ENCODE assay signal across 23 cellular contexts in genomic region chr18:28032177-28032576, GRCh38.
"Had no signal": no experiment of that assay in that cellular context is flagged by ENCODE, and none has a peak within 500 bp of the region (broad histone marks: within the 10 kb centered on the region; RNA-seq: fewer than 3 reads in every experiment).

No MANE protein-coding gene starts in this region.

- H3K4me3 ChIP-seq: cardiac muscle cell, esophagus muscularis mucosa, gastroesophageal sphincter, heart left ventricle, lower lobe of right lung, right lobe of liver, transverse colon had no signal

- H3K36me3 ChIP-seq: cardiac muscle cell, esophagus muscularis mucosa, gastroesophageal sphincter, heart left ventricle, lower lobe of right lung, right lobe of liver, transverse colon, WERI-Rb-1 had no signal

- ATAC-seq: activated T-cell treated with anti-CD3 and anti-CD28 coated beads, Interleukin-2, amount 50 U/mL, for 72 hours; gastroesophageal sphincter; heart left ventricle; lower lobe of right lung; right lobe of liver; stimulated activated naive B cell treated with anti-CD40 and anti-IgM and Interleukin-4, amounts not matched to agents 10 μg/mL and 1 μg/mL and 100 μg/mL, for 72 hours had no signal

- H3K9me3 ChIP-seq: esophagus muscularis mucosa, gastroesophageal sphincter, heart left ventricle, lower lobe of right lung, right lobe of liver, transverse colon had no signal

- H3K4me3 Mint-ChIP-seq: activated naive CD4-positive, alpha-beta T cell treated with anti-CD3 and anti-CD28 coated beads, Interleukin-2, amount 10 ng/mL, durations not matched to agents 7 days and 5 days; activated T-cell treated with anti-CD3 and anti-CD28 coated beads, Interleukin-2, amount 50 U/mL, for 72 hours; dendritic cell treated with granulocyte-macrophage colony-stimulating factor and Interleukin-4, amounts not matched to agents 40 ng/mL and 50 ng/mL, for 4 days; naive B cell; stimulated activated naive B cell treated with anti-CD40 and anti-IgM and Interleukin-4, amounts not matched to agents 10 μg/mL and 1 μg/mL and 100 μg/mL, for 72 hours had no signal

- H3K27me3 ChIP-seq: cardiac muscle cell, esophagus muscularis mucosa, gastroesophageal sphincter, heart left ventricle, right lobe of liver, transverse colon had no signal

- H3K27ac ChIP-seq: cardiac muscle cell, esophagus muscularis mucosa, gastroesophageal sphincter, heart left ventricle, lower lobe of right lung, right lobe of liver, transverse colon, WERI-Rb-1 had no signal

- H3K4me1 ChIP-seq: gastroesophageal sphincter, lower lobe of right lung, transverse colon had no signal

- DNase-seq: activated CD4-positive, alpha-beta T cell treated with anti-CD3 and anti-CD28 coated beads for 1 hour; activated CD8-positive, alpha-beta memory T cell treated with anti-CD3 and anti-CD28 coated beads, Interleukin-2, amount 50 U/mL, for 48 hours; activated effector memory CD4-positive, alpha-beta T cell treated with anti-CD3 and anti-CD28 coated beads, Interleukin-2, amount 50 U/mL, for 16 hours; activated naive CD4-positive, alpha-beta T cell treated with anti-CD3 and anti-CD28 coated beads, Interleukin-2, amount 10 ng/mL, durations not matched to agents 7 days and 5 days; activated T-cell treated with anti-CD3 and anti-CD28 coated beads, Interleukin-2, amount 50 U/mL, for 72 hours; amygdala; effector CD8-positive, alpha-beta T cell; heart left ventricle; lower lobe of right lung; naive B cell; occipital lobe; right lobe of liver; small intestine; stimulated activated CD4-positive, alpha-beta T cell treated with anti-CD3 and anti-CD28 coated beads, Interleukin-15, amount 100 ng/mL, for 24 hours; stimulated activated CD4-positive, alpha-beta T cell treated with anti-CD3 and anti-CD28 coated beads, Interleukin-2, amount 100 ng/mL, for 48 hours; stimulated activated CD8-positive, alpha-beta memory T cell treated with anti-CD3 and anti-CD28 coated beads, Interleukin-4, amount 100 ng/mL, for 48 hours; stimulated activated naive B cell treated with anti-CD40 and anti-IgM and Interleukin-4, amounts not matched to agents 10 μg/mL and 1 μg/mL and 100 μg/mL, for 72 hours; transverse colon; WERI-Rb-1 had no signal

- H3K36me3 Mint-ChIP-seq: activated naive CD4-positive, alpha-beta T cell treated with anti-CD3 and anti-CD28 coated beads, Interleukin-2, amount 10 ng/mL, durations not matched to agents 7 days and 5 days; naive B cell; stimulated activated naive B cell treated with anti-CD40 and anti-IgM and Interleukin-4, amounts not matched to agents 10 μg/mL and 1 μg/mL and 100 μg/mL, for 72 hours had no signal

- H3K4me1 Mint-ChIP-seq: activated naive CD4-positive, alpha-beta T cell treated with anti-CD3 and anti-CD28 coated beads, Interleukin-2, amount 10 ng/mL, durations not matched to agents 7 days and 5 days; naive B cell; stimulated activated naive B cell treated with anti-CD40 and anti-IgM and Interleukin-4, amounts not matched to agents 10 μg/mL and 1 μg/mL and 100 μg/mL, for 72 hours had no signal

- H3K27me3 Mint-ChIP-seq: activated naive CD4-positive, alpha-beta T cell treated with anti-CD3 and anti-CD28 coated beads, Interleukin-2, amount 10 ng/mL, durations not matched to agents 7 days and 5 days; dendritic cell treated with granulocyte-macrophage colony-stimulating factor and Interleukin-4, amounts not matched to agents 40 ng/mL and 50 ng/mL, for 4 days; naive B cell; stimulated activated naive B cell treated with anti-CD40 and anti-IgM and Interleukin-4, amounts not matched to agents 10 μg/mL and 1 μg/mL and 100 μg/mL, for 72 hours had no signal

- H3K27ac Mint-ChIP-seq: activated naive CD4-positive, alpha-beta T cell treated with anti-CD3 and anti-CD28 coated beads, Interleukin-2, amount 10 ng/mL, durations not matched to agents 7 days and 5 days; activated T-cell treated with anti-CD3 and anti-CD28 coated beads, Interleukin-2, amount 50 U/mL, for 72 hours; dendritic cell treated with granulocyte-macrophage colony-stimulating factor and Interleukin-4, amounts not matched to agents 40 ng/mL and 50 ng/mL, for 4 days; naive B cell; stimulated activated naive B cell treated with anti-CD40 and anti-IgM and Interleukin-4, amounts not matched to agents 10 μg/mL and 1 μg/mL and 100 μg/mL, for 72 hours had no signal

- H3K9me3 Mint-ChIP-seq: activated naive CD4-positive, alpha-beta T cell treated with anti-CD3 and anti-CD28 coated beads, Interleukin-2, amount 10 ng/mL, durations not matched to agents 7 days and 5 days; dendritic cell treated with granulocyte-macrophage colony-stimulating factor and Interleukin-4, amounts not matched to agents 40 ng/mL and 50 ng/mL, for 4 days had no signal
